In genomic region chr11:65565160-65565559, GRCh38 we compare ENCODE assay signal across 8 cellular contexts. TPM values are rescaled to one million over a fixed set of nuclear protein-coding genes. Genes with fewer than 3 reads are reported as not detected.
DNase-seq lines count a peak whose midpoint lies in the region; ATAC-seq, FAIRE-seq and TF ChIP-seq lines count a peak whose summit lies in the region.
"Not testable (repeated sequence)": the region's sequence is repeated elsewhere in the genome, so short reads cannot be mapped to it uniquely, and the experiment has no call there.

No MANE protein-coding gene starts in this region.

- BruUV-seq in endothelial cell of umbilical vein (replicated peaks; lab: Mats Ljungman, UMichigan), result not testable (repeated sequence)

- peaks cover 50% of the 10 kb centered on the region for H3K4me1 Mint-ChIP-seq in activated CD8-positive, alpha-beta T cell treated with anti-CD3 and anti-CD28 coated beads, Interleukin-2, amount 10 ng/mL, durations not matched to agents 7 days and 5 days (ENCODE audit: low read depth)
- peaks cover 47% of the 10 kb centered on the region for H3K4me1 Mint-ChIP-seq in activated naive CD8-positive, alpha-beta T cell treated with anti-CD3 and anti-CD28 coated beads for 36 hours
- H3K4me1 Mint-ChIP-seq in naive thymus-derived CD8-positive, alpha-beta T cell, result peaks cover 29 to 70% (median 67%) of the 10 kb centered on the region in 4 donors
- H3K4me1 Mint-ChIP-seq in stimulated activated memory B cell treated with anti-CD40 and anti-IgM and Interleukin-4, amounts not matched to agents 10 μg/mL and 1 μg/mL and 100 μg/mL, for 72 hours, result peaks cover 54% of the 10 kb centered on the region

- POLR2A ChIA-PET in SK-N-SH (lab: Yijun Ruan, JAX); endothelial cell of umbilical vein (lab: Charles Lee): not testable (repeated sequence)
- POLR2A ChIA-PET in activated CD8-positive, alpha-beta T cell treated with anti-CD3 and anti-CD28 coated beads, Interleukin-2, amount 10 ng/mL, durations not matched to agents 7 days and 5 days (lab: Charles Lee), result interaction anchor here (0.5 to 3.5 kb wide), 12 partner anchors 8 to 87 kb away, joined by 3 to 14 read pairs (median 4); partner anchors contain the start of genes MALAT1, PCNX3 and SCYL1
- POLR2A ChIA-PET in naive thymus-derived CD8-positive, alpha-beta T cell (lab: Charles Lee), result interaction anchor here (0.7 to 5.2 kb wide), 17 partner anchors 8 to 1175 kb away, joined by 3 to 65 read pairs (median 6); partner anchors contain the start of genes EHBP1L1, FIBP, MALAT1 and PCNX3

- WGBS in SK-N-SH (ENCODE audit: low lambda C conversion rate), result 95% methylated on average over 8 of the region's 8 CpGs

- not testable (repeated sequence) for TF ChIP-seq POLR2A in endothelial cell of umbilical vein (IDR thresholded peaks at IDR 0.05; ENCODE audit: low read depth, low read length)

- TF ChIP-seq CTCF in DOHH2 (IDR thresholded peaks at IDR 0.05; ENCODE audit: low read depth, low read length, poor library complexity, severe bottlenecking); SK-N-SH (IDR thresholded peaks at IDR 0.05); endothelial cell of umbilical vein (IDR thresholded peaks at IDR 0.05; ENCODE audit: extremely low read depth in 1 of 2, insufficient read depth in 1 of 2, low read depth in 1 of 2, low read length in 2 of 2); upper lobe of right lung (IDR thresholded peaks at IDR 0.05): not testable (repeated sequence)

- H3K27ac Mint-ChIP-seq in activated CD8-positive, alpha-beta T cell treated with anti-CD3 and anti-CD28 coated beads, Interleukin-2, amount 10 ng/mL, durations not matched to agents 7 days and 5 days, result peak overlapping the region; percentile 93
- peak overlapping the region; percentile 93 for H3K27ac Mint-ChIP-seq in activated naive CD8-positive, alpha-beta T cell treated with anti-CD3 and anti-CD28 coated beads for 36 hours
- peak overlapping the region; percentile 83 to 100 (median 96) for H3K27ac Mint-ChIP-seq in naive thymus-derived CD8-positive, alpha-beta T cell
- H3K27ac Mint-ChIP-seq in stimulated activated memory B cell treated with anti-CD40 and anti-IgM and Interleukin-4, amounts not matched to agents 10 μg/mL and 1 μg/mL and 100 μg/mL, for 72 hours, result peak overlapping the region; percentile 77

- H3K9me3 ChIP-seq in DOHH2 (ENCODE audit: control insufficient read depth, insufficient read depth, low read length); SK-N-SH; endothelial cell of umbilical vein (replicated peaks; ENCODE audit: control insufficient read depth, insufficient read depth, low read length); upper lobe of right lung: not testable (repeated sequence)

- not testable (repeated sequence) for H3K9me1 ChIP-seq in endothelial cell of umbilical vein (replicated peaks; ENCODE audit: control insufficient read depth, extremely low read depth, insufficient read depth, low read length)

- not testable (repeated sequence) for H3K27me3 ChIP-seq in DOHH2 (ENCODE audit: control insufficient read depth, low read length); SK-N-SH (ENCODE audit: insufficient read depth); endothelial cell of umbilical vein (ENCODE audit: control insufficient read depth in 2 of 2, insufficient read depth in 2 of 2, low read length in 2 of 2); upper lobe of right lung

- not testable (repeated sequence) for H3K27me3 Mint-ChIP-seq in activated CD8-positive, alpha-beta T cell treated with anti-CD3 and anti-CD28 coated beads, Interleukin-2, amount 10 ng/mL, durations not matched to agents 7 days and 5 days (ENCODE audit: low read depth); activated naive CD8-positive, alpha-beta T cell treated with anti-CD3 and anti-CD28 coated beads for 36 hours; naive thymus-derived CD8-positive, alpha-beta T cell; stimulated activated memory B cell treated with anti-CD40 and anti-IgM and Interleukin-4, amounts not matched to agents 10 μg/mL and 1 μg/mL and 100 μg/mL, for 72 hours

- H3K9ac ChIP-seq in SK-N-SH (0 out of 2 replicates have a peak overlapping the region, but pooled peaks have one; percentile 18), endothelial cell of umbilical vein (replicated peaks; ENCODE audit: extremely low read depth, insufficient read depth, low read length) (peak overlapping the region; percentile 25)

- TF ChIP-seq EP300 in SK-N-SH (IDR thresholded peaks at IDR 0.05; ENCODE audit: borderline replicate concordance in 1 of 2, low read depth in 1 of 2, low read length in 1 of 2), result not testable (repeated sequence)

- ATAC-seq in activated CD8-positive, alpha-beta T cell treated with anti-CD3 and anti-CD28 coated beads, Interleukin-2, amount 10 ng/mL, durations not matched to agents 7 days and 5 days; naive thymus-derived CD8-positive, alpha-beta T cell; stimulated activated memory B cell treated with anti-CD40 and anti-IgM and Interleukin-4, amounts not matched to agents 10 μg/mL and 1 μg/mL and 100 μg/mL, for 72 hours; upper lobe of right lung: not testable (repeated sequence)

- peaks cover 36% of the 10 kb centered on the region for H3K4me1 ChIP-seq in DOHH2 (ENCODE audit: control insufficient read depth, low read length)
- peaks cover 31 to 42% of the 10 kb centered on the region in 2 experiments; a peak in 3 of 4 replicates for H3K4me1 ChIP-seq in SK-N-SH (ENCODE audit: control insufficient read depth in 1 of 2, insufficient read depth in 2 of 2, low read depth in 1 of 2, low read length in 1 of 2)
- peaks cover 38% of the 10 kb centered on the region for H3K4me1 ChIP-seq in endothelial cell of umbilical vein (ENCODE audit: control insufficient read depth, extremely low read depth, insufficient read depth, low read length)
- peaks cover 37% of the 10 kb centered on the region for H3K4me1 ChIP-seq in upper lobe of right lung

- not testable (repeated sequence) for TF ChIP-seq RAD21 in SK-N-SH (IDR thresholded peaks at IDR 0.05; ENCODE audit: low read length)

- FAIRE-seq in endothelial cell of umbilical vein (lab: Jason Lieb, UNC), result not testable (repeated sequence)

- not testable (repeated sequence) for H4K20me1 ChIP-seq in DOHH2 (ENCODE audit: control insufficient read depth, insufficient read depth, low read depth, low read length); SK-N-SH (ENCODE audit: insufficient read depth); endothelial cell of umbilical vein (replicated peaks; ENCODE audit: control insufficient read depth, extremely low read depth, insufficient read depth, low read length)

- DNase-seq in SK-N-SH; activated CD8-positive, alpha-beta T cell treated with anti-CD3 and anti-CD28 coated beads, Interleukin-2, amount 10 ng/mL, durations not matched to agents 7 days and 5 days; activated naive CD8-positive, alpha-beta T cell treated with anti-CD3 and anti-CD28 coated beads for 36 hours; endothelial cell of umbilical vein (ENCODE audit: low read depth, low spot score); upper lobe of right lung: not testable (repeated sequence)
- DNase-seq in naive thymus-derived CD8-positive, alpha-beta T cell, result peak in 1 of 10 donors; percentile 41

- peaks cover 10% of the 10 kb centered on the region for H3K36me3 Mint-ChIP-seq in activated CD8-positive, alpha-beta T cell treated with anti-CD3 and anti-CD28 coated beads, Interleukin-2, amount 10 ng/mL, durations not matched to agents 7 days and 5 days (ENCODE audit: low read depth)
- not testable (repeated sequence) for H3K36me3 Mint-ChIP-seq in activated naive CD8-positive, alpha-beta T cell treated with anti-CD3 and anti-CD28 coated beads for 36 hours; naive thymus-derived CD8-positive, alpha-beta T cell; stimulated activated memory B cell treated with anti-CD40 and anti-IgM and Interleukin-4, amounts not matched to agents 10 μg/mL and 1 μg/mL and 100 μg/mL, for 72 hours

- dilution Hi-C loops in endothelial cell of umbilical vein (cut with MboI; ENCODE audit: extremely low pct_ligation_motif_present, low sequenced_read_pairs), result not testable (repeated sequence)

- not testable (repeated sequence) for H3K27ac ChIP-seq in DOHH2 (ENCODE audit: low read depth, low read length); SK-N-SH (ENCODE audit: low read depth in 2 of 2, low read length in 1 of 2)
- H3K27ac ChIP-seq in endothelial cell of umbilical vein (ENCODE audit: insufficient read depth, low read depth, low read length) (peak overlapping the region; percentile 58), upper lobe of right lung (peak overlapping the region; percentile 61)

- not testable (repeated sequence) for H3F3A ChIP-seq in DOHH2 (ENCODE audit: control insufficient read depth, insufficient read depth)
- H3F3A ChIP-seq in SK-N-SH (replicated peaks; ENCODE audit: insufficient read depth), result peaks cover 50% of the 10 kb centered on the region

- peak overlapping the region; percentile 50 for H3K4me2 ChIP-seq in DOHH2 (ENCODE audit: low read length)
- H3K4me2 ChIP-seq in SK-N-SH; endothelial cell of umbilical vein (ENCODE audit: insufficient read depth, low read length): not testable (repeated sequence)

- CTCF ChIA-PET in SK-N-SH (lab: Yijun Ruan, JAX), result interaction anchor here (3.7 to 13.6 kb wide), 2 partner anchors 13 to 24 kb away, joined by 18 to 295 read pairs; no protein-coding TSS in a partner anchor
- CTCF ChIA-PET in activated CD8-positive, alpha-beta T cell treated with anti-CD3 and anti-CD28 coated beads, Interleukin-2, amount 10 ng/mL, durations not matched to agents 7 days and 5 days (lab: Charles Lee), result interaction anchor here (0.9 to 5.7 kb wide), 9 partner anchors 11 to 453 kb away, joined by 3 to 47 read pairs (median 5); partner anchors contain the start of gene TM7SF2
- CTCF ChIA-PET in endothelial cell of umbilical vein (lab: Charles Lee), result interaction anchor here (0.9 to 2.4 kb wide), 4 partner anchors 8 to 29 kb away, joined by 3 to 18 read pairs (median 7); no protein-coding TSS in a partner anchor

- H3K9me3 Mint-ChIP-seq in activated CD8-positive, alpha-beta T cell treated with anti-CD3 and anti-CD28 coated beads, Interleukin-2, amount 10 ng/mL, durations not matched to agents 7 days and 5 days (ENCODE audit: insufficient read depth); activated naive CD8-positive, alpha-beta T cell treated with anti-CD3 and anti-CD28 coated beads for 36 hours; naive thymus-derived CD8-positive, alpha-beta T cell; stimulated activated memory B cell treated with anti-CD40 and anti-IgM and Interleukin-4, amounts not matched to agents 10 μg/mL and 1 μg/mL and 100 μg/mL, for 72 hours: not testable (repeated sequence)

- intact Hi-C loops in endothelial cell of umbilical vein (cut with micrococcal nuclease); upper lobe of right lung (cut with DNase I): not testable (repeated sequence)

- peaks cover 38% of the 10 kb centered on the region for H3K79me2 ChIP-seq in DOHH2 (ENCODE audit: control insufficient read depth, low read length)
- peaks cover 31% of the 10 kb centered on the region for H3K79me2 ChIP-seq in SK-N-SH (ENCODE audit: insufficient read depth)
- H3K79me2 ChIP-seq in endothelial cell of umbilical vein (ENCODE audit: control insufficient read depth, insufficient read depth, low read length), result not testable (repeated sequence)

- peaks cover 19% of the 10 kb centered on the region for H3K36me3 ChIP-seq in DOHH2 (ENCODE audit: control insufficient read depth, low read length)
- not testable (repeated sequence) for H3K36me3 ChIP-seq in SK-N-SH (replicated peaks in 1 of 2; ENCODE audit: control insufficient read depth in 1 of 2, insufficient read depth in 2 of 2, low read length in 1 of 2); endothelial cell of umbilical vein (ENCODE audit: control insufficient read depth in 2 of 2, extremely low read depth in 1 of 2, insufficient read depth in 2 of 2, low read length in 2 of 2); upper lobe of right lung

- H3K4me3 ChIP-seq in DOHH2 (ENCODE audit: low read length); SK-N-SH (ENCODE audit: low read depth in 2 of 2, low read length in 1 of 2); endothelial cell of umbilical vein (replicated peaks in 1 of 3; ENCODE audit: insufficient read depth in 1 of 3, low read depth in 1 of 3, low read length in 3 of 3); upper lobe of right lung: not testable (repeated sequence)

- not testable (repeated sequence) for H2AFZ ChIP-seq in SK-N-SH (ENCODE audit: low read depth); endothelial cell of umbilical vein (ENCODE audit: low read depth, low read length)

- H3K4me3 Mint-ChIP-seq in activated CD8-positive, alpha-beta T cell treated with anti-CD3 and anti-CD28 coated beads, Interleukin-2, amount 10 ng/mL, durations not matched to agents 7 days and 5 days, result peak overlapping the region; percentile 66
- H3K4me3 Mint-ChIP-seq in activated naive CD8-positive, alpha-beta T cell treated with anti-CD3 and anti-CD28 coated beads for 36 hours; stimulated activated memory B cell treated with anti-CD40 and anti-IgM and Interleukin-4, amounts not matched to agents 10 μg/mL and 1 μg/mL and 100 μg/mL, for 72 hours: not testable (repeated sequence)
- H3K4me3 Mint-ChIP-seq in naive thymus-derived CD8-positive, alpha-beta T cell, result peak overlapping the region; percentile 57 to 87 (median 76)

- not testable (repeated sequence) for H3K9me2 ChIP-seq in DOHH2 (replicated peaks; ENCODE audit: control insufficient read depth, low read length); SK-N-SH

RNA-seq across cellular contexts. Expression of gene ZNRD2, which starts 5.1 kb away (rescaled TPM):
- polyA plus RNA-seq in SK-N-SH (2012; rRNA removed) (62.5 and 78.1 TPM in 2 replicates), endothelial cell of umbilical vein (96.2 and 96.7 TPM in 2 replicates)
- polyA plus RNA-seq in SK-N-SH (2012; cell fraction: cytosol; rRNA removed), result 32.6 and 44.8 TPM in 2 replicates
- polyA plus RNA-seq in SK-N-SH (2012; cell fraction: nucleus; rRNA removed), result 76.5 and 92.5 TPM in 2 replicates
- total RNA-seq in activated CD8-positive, alpha-beta T cell treated with anti-CD3 and anti-CD28 coated beads, Interleukin-2, amount 10 ng/mL, durations not matched to agents 7 days and 5 days, result 10 to 100 TPM; 39.2 to 40.7 TPM
- total RNA-seq in activated naive CD8-positive, alpha-beta T cell treated with anti-CD3 and anti-CD28 coated beads for 36 hours, result 10 to 100 TPM; 59.1 to 63.3 TPM
- total RNA-seq in endothelial cell of umbilical vein (40.8 and 46.9 TPM in 2 replicates), upper lobe of right lung (24.0 TPM)
- polyA plus RNA-seq in endothelial cell of umbilical vein (2011; cell fraction: cytosol; rRNA removed), result 73.6 and 74.5 TPM in 2 replicates
- 50.6 TPM in 2 replicates for polyA plus RNA-seq in endothelial cell of umbilical vein (2011; cell fraction: nucleus; rRNA removed)
- polyA plus RNA-seq in endothelial cell of umbilical vein (2012), result 93.2 and 99.8 TPM in 2 replicates
- polyA minus RNA-seq in endothelial cell of umbilical vein, result 11.3 and 14.6 TPM in 2 replicates
- 27.7 TPM for polyA minus RNA-seq in endothelial cell of umbilical vein (2011; cell fraction: cytosol; rRNA and poly(A)+ RNA removed)
- 14.4 and 33.5 TPM in 2 replicates for polyA minus RNA-seq in endothelial cell of umbilical vein (2011; cell fraction: nucleus; rRNA and poly(A)+ RNA removed)
- 10 to 100 TPM; 31.5 to 32.7 TPM for total RNA-seq in naive thymus-derived CD8-positive, alpha-beta T cell
- polyA plus RNA-seq in naive thymus-derived CD8-positive, alpha-beta T cell, result 10 to 100 TPM; 62.9 to 86.3 (median 80.1) TPM

RNA-seq across cellular contexts. Expression of gene LTBP3, which starts 7.0 kb away (rescaled TPM):
- 92.1 and 167 TPM in 2 replicates for polyA plus RNA-seq in SK-N-SH (2012; rRNA removed)
- 62.4 and 112 TPM in 2 replicates for polyA plus RNA-seq in SK-N-SH (2012; cell fraction: cytosol; rRNA removed)
- polyA plus RNA-seq in SK-N-SH (2012; cell fraction: nucleus; rRNA removed), result 691 and 1,438 TPM in 2 replicates
- total RNA-seq in activated CD8-positive, alpha-beta T cell treated with anti-CD3 and anti-CD28 coated beads, Interleukin-2, amount 10 ng/mL, durations not matched to agents 7 days and 5 days, result 10 to 100 TPM; 64.7 to 70.8 TPM
- 10 to 100 TPM; 35.5 to 36.0 TPM for total RNA-seq in activated naive CD8-positive, alpha-beta T cell treated with anti-CD3 and anti-CD28 coated beads for 36 hours
- total RNA-seq in endothelial cell of umbilical vein, result 120 and 121 TPM in 2 replicates
- 209 and 225 TPM in 2 replicates for polyA plus RNA-seq in endothelial cell of umbilical vein
- 92.6 and 135 TPM in 2 replicates for polyA plus RNA-seq in endothelial cell of umbilical vein (2011; cell fraction: cytosol; rRNA removed)
- polyA plus RNA-seq in endothelial cell of umbilical vein (2011; cell fraction: nucleus; rRNA removed), result 799 and 904 TPM in 2 replicates
- 108 and 232 TPM in 2 replicates for polyA plus RNA-seq in endothelial cell of umbilical vein (2012)
- 44.1 and 70.6 TPM in 2 replicates for polyA minus RNA-seq in endothelial cell of umbilical vein
- polyA minus RNA-seq in endothelial cell of umbilical vein (2011; cell fraction: cytosol; rRNA and poly(A)+ RNA removed), result 8.5 TPM
- polyA minus RNA-seq in endothelial cell of umbilical vein (2011; cell fraction: nucleus; rRNA and poly(A)+ RNA removed), result 104 and 152 TPM in 2 replicates
- total RNA-seq in naive thymus-derived CD8-positive, alpha-beta T cell, result 100 to 1,000 TPM; 258 to 261 TPM
- 10 to 100 TPM in 2 of 3 donors, 1 to 10 TPM in 1; 7.3 to 35.0 (median 18.9) TPM for polyA plus RNA-seq in naive thymus-derived CD8-positive, alpha-beta T cell
- 128 TPM for total RNA-seq in upper lobe of right lung

RNA-seq across cellular contexts. Expression of gene FAM89B, which starts 7.2 kb away (rescaled TPM):
- polyA plus RNA-seq in SK-N-SH (2012; rRNA removed) (61.3 and 65.3 TPM in 2 replicates), endothelial cell of umbilical vein (153 and 193 TPM in 2 replicates)
- polyA plus RNA-seq in SK-N-SH (2012; cell fraction: cytosol; rRNA removed), result 19.9 and 37.5 TPM in 2 replicates
- polyA plus RNA-seq in SK-N-SH (2012; cell fraction: nucleus; rRNA removed), result 38.7 and 41.4 TPM in 2 replicates
- 10 to 100 TPM; 32.0 to 33.6 TPM for total RNA-seq in activated CD8-positive, alpha-beta T cell treated with anti-CD3 and anti-CD28 coated beads, Interleukin-2, amount 10 ng/mL, durations not matched to agents 7 days and 5 days
- total RNA-seq in activated naive CD8-positive, alpha-beta T cell treated with anti-CD3 and anti-CD28 coated beads for 36 hours, result 10 to 100 TPM; 13.6 to 15.0 TPM
- total RNA-seq in endothelial cell of umbilical vein (63.1 and 63.8 TPM in 2 replicates), upper lobe of right lung (44.1 TPM)
- polyA plus RNA-seq in endothelial cell of umbilical vein (2011; cell fraction: cytosol; rRNA removed), result 57.2 and 80.4 TPM in 2 replicates
- 31.0 and 31.4 TPM in 2 replicates for polyA plus RNA-seq in endothelial cell of umbilical vein (2011; cell fraction: nucleus; rRNA removed)
- polyA plus RNA-seq in endothelial cell of umbilical vein (2012), result 44.3 and 64.1 TPM in 2 replicates
- polyA minus RNA-seq in endothelial cell of umbilical vein, result 30.8 and 35.3 TPM in 2 replicates
- polyA minus RNA-seq in endothelial cell of umbilical vein (2011; cell fraction: cytosol; rRNA and poly(A)+ RNA removed), result 10.7 TPM
- 15.6 and 20.3 TPM in 2 replicates for polyA minus RNA-seq in endothelial cell of umbilical vein (2011; cell fraction: nucleus; rRNA and poly(A)+ RNA removed)
- total RNA-seq in naive thymus-derived CD8-positive, alpha-beta T cell, result 10 to 100 TPM; 39.3 to 42.1 TPM
- polyA plus RNA-seq in naive thymus-derived CD8-positive, alpha-beta T cell, result 100 to 1,000 TPM in 2 of 3 donors, 10 to 100 TPM in 1; 70.9 to 122 (median 101) TPM

RNA-seq across cellular contexts. Expression of gene EHBP1L1, which starts 10.7 kb away (rescaled TPM):
- polyA plus RNA-seq in SK-N-SH (2012; rRNA removed) (35.1 and 48.7 TPM in 2 replicates), endothelial cell of umbilical vein (12.7 and 18.5 TPM in 2 replicates)
- polyA plus RNA-seq in SK-N-SH (2012; cell fraction: cytosol; rRNA removed), result 17.6 and 25.5 TPM in 2 replicates
- polyA plus RNA-seq in SK-N-SH (2012; cell fraction: nucleus; rRNA removed), result 163 and 263 TPM in 2 replicates
- total RNA-seq in activated CD8-positive, alpha-beta T cell treated with anti-CD3 and anti-CD28 coated beads, Interleukin-2, amount 10 ng/mL, durations not matched to agents 7 days and 5 days, result 10 to 100 TPM; 94.4 to 95.3 TPM
- total RNA-seq in activated naive CD8-positive, alpha-beta T cell treated with anti-CD3 and anti-CD28 coated beads for 36 hours, result 10 to 100 TPM; 55.7 to 60.0 TPM
- total RNA-seq in endothelial cell of umbilical vein (18.8 and 19.7 TPM in 2 replicates), upper lobe of right lung (88.3 TPM)
- 7.1 and 11.1 TPM in 2 replicates for polyA plus RNA-seq in endothelial cell of umbilical vein (2011; cell fraction: cytosol; rRNA removed)
- 29.6 and 32.5 TPM in 2 replicates for polyA plus RNA-seq in endothelial cell of umbilical vein (2011; cell fraction: nucleus; rRNA removed)
- polyA plus RNA-seq in endothelial cell of umbilical vein (2012), result 14.2 and 20.1 TPM in 2 replicates
- 8.6 and 12.0 TPM in 2 replicates for polyA minus RNA-seq in endothelial cell of umbilical vein
- polyA minus RNA-seq in endothelial cell of umbilical vein (2011; cell fraction: cytosol; rRNA and poly(A)+ RNA removed), result 64.3 TPM
- 7.8 and 11.2 TPM in 2 replicates for polyA minus RNA-seq in endothelial cell of umbilical vein (2011; cell fraction: nucleus; rRNA and poly(A)+ RNA removed)
- 100 to 1,000 TPM; 101 to 108 TPM for total RNA-seq in naive thymus-derived CD8-positive, alpha-beta T cell
- 10 to 100 TPM; 10.8 to 19.8 (median 11.5) TPM for polyA plus RNA-seq in naive thymus-derived CD8-positive, alpha-beta T cell

RNA-seq across cellular contexts. Expression of gene KCNK7, which starts 30.4 kb away (rescaled TPM):
- polyA plus RNA-seq in SK-N-SH (2012; rRNA removed), result 0.34 and 0.58 TPM in 2 replicates
- 0.09 and 0.26 TPM in 2 replicates for polyA plus RNA-seq in SK-N-SH (2012; cell fraction: cytosol; rRNA removed)
- polyA plus RNA-seq in SK-N-SH (2012; cell fraction: nucleus; rRNA removed), result 1.4 and 3.2 TPM in 2 replicates
- under 1 TPM; 0.95 to 0.99 TPM for total RNA-seq in activated CD8-positive, alpha-beta T cell treated with anti-CD3 and anti-CD28 coated beads, Interleukin-2, amount 10 ng/mL, durations not matched to agents 7 days and 5 days
- under 1 TPM; 0.37 to 0.62 TPM for total RNA-seq in activated naive CD8-positive, alpha-beta T cell treated with anti-CD3 and anti-CD28 coated beads for 36 hours
- 0.60 and 1.3 TPM in 2 replicates for total RNA-seq in endothelial cell of umbilical vein
- 0.17 and 0.19 TPM in 2 replicates for polyA plus RNA-seq in endothelial cell of umbilical vein
- 0.13 and 0.21 TPM in 2 replicates for polyA plus RNA-seq in endothelial cell of umbilical vein (2011; cell fraction: cytosol; rRNA removed)
- 0.66 and 0.87 TPM in 2 replicates for polyA plus RNA-seq in endothelial cell of umbilical vein (2011; cell fraction: nucleus; rRNA removed)
- polyA plus RNA-seq in endothelial cell of umbilical vein (2012), result 0.70 TPM in 1 of 2 replicates, not detected in the other
- 0.51 TPM in 1 of 2 replicates, not detected in the other for polyA minus RNA-seq in endothelial cell of umbilical vein
- not detected for polyA minus RNA-seq in endothelial cell of umbilical vein (2011; cell fraction: cytosol; rRNA and poly(A)+ RNA removed)
- polyA minus RNA-seq in endothelial cell of umbilical vein (2011; cell fraction: nucleus; rRNA and poly(A)+ RNA removed), result 0.34 TPM in 1 of 2 replicates, not detected in the other
- 1 to 10 TPM; 2.4 to 5.0 TPM for total RNA-seq in naive thymus-derived CD8-positive, alpha-beta T cell
- polyA plus RNA-seq in naive thymus-derived CD8-positive, alpha-beta T cell, result under 1 TPM in 1 of 3 donors, not detected in 2; 0.34 TPM
- 1.3 TPM for total RNA-seq in upper lobe of right lung
